ENCODE assay signal across 8 cellular contexts in the genomic region with DNA sequence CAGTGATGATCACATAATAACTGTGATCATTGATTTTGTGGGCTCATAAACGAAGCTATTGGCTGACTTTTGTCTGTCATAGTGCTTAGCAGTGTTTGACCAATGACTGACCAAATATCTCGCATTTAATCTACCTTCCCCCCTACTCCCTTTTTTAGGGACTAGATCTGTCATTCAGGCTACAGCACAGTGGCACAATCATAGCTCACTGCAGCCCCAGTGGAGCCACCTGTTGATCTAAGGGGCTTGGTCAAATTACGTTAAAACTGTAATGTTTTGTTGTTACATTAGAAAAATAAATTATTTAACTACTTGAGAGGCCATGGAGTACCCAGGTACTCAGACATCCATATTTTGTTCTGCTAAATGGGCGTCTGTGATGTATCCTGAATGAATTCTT. TPM values are rescaled to one million over a fixed set of nuclear protein-coding genes. Genes with fewer than 3 reads are reported as not detected.
DNase-seq lines count a peak whose midpoint lies in the region; ATAC-seq and TF ChIP-seq lines count a peak whose summit lies in the region.

No MANE protein-coding gene starts in this region.

- H3K9me3 Mint-ChIP-seq in chondrocyte (ENCODE audit: low read depth) (peaks cover 5% of the 10 kb centered on the region), neural progenitor cell (peaks cover 9% of the 10 kb centered on the region)

- H3K27me3 ChIP-seq in DND-41 (ENCODE audit: insufficient read depth, low read length, poor library complexity): no peaks in the 10 kb centered on the region
- no peaks in the 10 kb centered on the region for H3K27me3 ChIP-seq in MM.1S (replicated peaks; ENCODE audit: insufficient read depth, low read length)
- no peaks in the 10 kb centered on the region for H3K27me3 ChIP-seq in neural progenitor cell

- H3K9ac ChIP-seq in DND-41 (ENCODE audit: low read depth, low read length) (peak overlapping the region; percentile 91), MM.1S (ENCODE audit: low read length) (peak overlapping the region; percentile 88; the same call in 1 of the 2 replicates), neural progenitor cell (no peak overlapping the region)

- H3K27me3 Mint-ChIP-seq in chondrocyte (ENCODE audit: low read depth) (no peaks in the 10 kb centered on the region), neural progenitor cell (ENCODE audit: insufficient read depth, low read depth) (peaks cover 6% of the 10 kb centered on the region)

- H3K4me1 ChIP-seq in DND-41 (ENCODE audit: insufficient read depth, low read length): peaks cover 22% of the 10 kb centered on the region
- no peaks in the 10 kb centered on the region for H3K4me1 ChIP-seq in MM.1S (ENCODE audit: low read length)
- H3K4me1 ChIP-seq in neural progenitor cell: peaks cover 6% of the 10 kb centered on the region

- DNase-seq in DND-41: no peak
- DNase-seq in MM.1S: no peak
- DNase-seq in chondrocyte (ENCODE audit: low spot score): no peak
- DNase-seq in neural progenitor cell (ENCODE audit: low spot score): peak; percentile 4
- DNase-seq in effector CD8-positive, alpha-beta T cell (lab: John Stamatoyannopoulos, UW): no peak
- no peak for DNase-seq in cortex of kidney (lab: John Stamatoyannopoulos, UW)
- no peak for DNase-seq in NCI-H2029 treated with DMSO at 0.1 percent for 48 hours (lab: John Stamatoyannopoulos, UW)

- H3K36me3 ChIP-seq in DND-41 (ENCODE audit: insufficient read depth, low read length) (no peaks in the 10 kb centered on the region; the same call in 1 of the 2 replicates), MM.1S (replicated peaks; ENCODE audit: insufficient read depth, low read length) (no peaks in the 10 kb centered on the region), neural progenitor cell (no peaks in the 10 kb centered on the region)

- no peaks in the 10 kb centered on the region for H3K9me2 ChIP-seq in MM.1S (replicated peaks; ENCODE audit: insufficient read depth, low read length)

- H4K20me1 ChIP-seq in DND-41 (ENCODE audit: insufficient read depth, low read length): no peaks in the 10 kb centered on the region
- no peaks in the 10 kb centered on the region for H4K20me1 ChIP-seq in MM.1S (ENCODE audit: insufficient read depth, low read length)
- H4K20me1 ChIP-seq in neural progenitor cell (ENCODE audit: low read depth): no peaks in the 10 kb centered on the region

- ATAC-seq in DND-41 (ENCODE audit: insufficient read depth, low read depth): no peak
- no peak for ATAC-seq in HG03521 (IDR thresholded peaks at IDR 0.05; ENCODE audit: unreplicated experiment)

- H3K79me2 ChIP-seq in DND-41 (ENCODE audit: insufficient read depth, low read length) (peaks cover 45% of the 10 kb centered on the region), MM.1S (ENCODE audit: low read length) (peaks cover 34% of the 10 kb centered on the region), neural progenitor cell (ENCODE audit: low read depth) (peaks cover 9% of the 10 kb centered on the region)

- H3K4me1 Mint-ChIP-seq in chondrocyte (ENCODE audit: low read depth) (peaks cover 11% of the 10 kb centered on the region), neural progenitor cell (peaks cover 3% of the 10 kb centered on the region)

- H3F3A ChIP-seq in MM.1S (ENCODE audit: insufficient read depth, low read length) (peaks cover 12% of the 10 kb centered on the region; the same call in 1 of the 2 replicates), neural progenitor cell (ENCODE audit: low read depth) (peaks cover 12% of the 10 kb centered on the region)

- H3K36me3 Mint-ChIP-seq in chondrocyte (ENCODE audit: low read depth) (no peaks in the 10 kb centered on the region), neural progenitor cell (peaks cover 2% of the 10 kb centered on the region)

- peak overlapping the region; percentile 92 for H3K27ac Mint-ChIP-seq in chondrocyte (ENCODE audit: unreplicated experiment)
- no peak overlapping the region for H3K27ac Mint-ChIP-seq in neural progenitor cell

- peak overlapping the region; percentile 74 for H3K4me2 ChIP-seq in DND-41 (ENCODE audit: insufficient read depth, low read length)
- H3K4me2 ChIP-seq in MM.1S (ENCODE audit: low read depth, low read length): peak overlapping the region; percentile 70
- H3K4me2 ChIP-seq in neural progenitor cell: peak overlapping the region; percentile 87

- H3K4me3 Mint-ChIP-seq in chondrocyte (ENCODE audit: unreplicated experiment) (peak overlapping the region; percentile 79), neural progenitor cell (peak overlapping the region; percentile 88)

- H3K9me3 ChIP-seq in DND-41 (ENCODE audit: insufficient read depth, low read length, severe bottlenecking) (no peaks in the 10 kb centered on the region), MM.1S (replicated peaks; ENCODE audit: insufficient read depth, low read length) (no peaks in the 10 kb centered on the region), neural progenitor cell (ENCODE audit: low read depth) (peaks cover 5% of the 10 kb centered on the region)

- H3K4me3 ChIP-seq in DND-41 (ENCODE audit: low read depth in 1 of 2, low read length in 2 of 2): peak overlapping the region; percentile 97 to 98; a peak in 3 of 4 replicates
- peak overlapping the region; percentile 86 for H3K4me3 ChIP-seq in MM.1S (ENCODE audit: low read length)
- peak overlapping the region; percentile 75 for H3K4me3 ChIP-seq in neural progenitor cell

- H2AFZ ChIP-seq in DND-41 (ENCODE audit: low read depth, low read length) (no peak overlapping the region), MM.1S (ENCODE audit: low read length) (no peak overlapping the region), neural progenitor cell (replicated peaks) (no peak overlapping the region)

- H3K27ac ChIP-seq in DND-41 (ENCODE audit: low read length) (peak overlapping the region; percentile 95), MM.1S (ENCODE audit: low read length) (peak overlapping the region; percentile 94; the same call in 1 of the 2 replicates), neural progenitor cell (no peak overlapping the region)

- no peak for TF ChIP-seq CTCF in DND-41 (IDR thresholded peaks at IDR 0.05; ENCODE audit: borderline replicate concordance, extremely low read depth, low read length, poor library complexity, severe bottlenecking)
- TF ChIP-seq CTCF in MM.1S (IDR thresholded peaks at IDR 0.05; ENCODE audit: low read length): peak; percentile 5; the same call in 1 of the 2 replicates
- TF ChIP-seq CTCF in chondrocyte (IDR thresholded peaks at IDR 0.05): no peak
- no peak for TF ChIP-seq CTCF in neural progenitor cell (IDR thresholded peaks at IDR 0.05)

RNA-seq across cellular contexts. Expression of a gene that starts 1.5 kb away (rescaled TPM):
- total RNA-seq in chondrocyte (36.9 to 51.7 TPM (median 44.2 TPM) in 3 replicates), neural progenitor cell (ENCODE audit: low replicate concordance) (58.8 and 70.9 TPM in 2 replicates)

RNA-seq across cellular contexts. Expression of a gene that starts 5.7 kb away (rescaled TPM):
- total RNA-seq in chondrocyte: 3.5 to 5.1 TPM (median 3.6 TPM) in 3 replicates
- 4.8 and 9.8 TPM in 2 replicates for total RNA-seq in neural progenitor cell (ENCODE audit: low replicate concordance)

RNA-seq across cellular contexts. Expression of a gene that starts 42.7 kb away (rescaled TPM):
- 6.7 to 8.0 TPM (median 7.7 TPM) in 3 replicates for total RNA-seq in chondrocyte
- total RNA-seq in neural progenitor cell (ENCODE audit: low replicate concordance): 14.6 and 16.2 TPM in 2 replicates

RNA-seq across cellular contexts. Expression of a gene that starts 42.7 kb away (rescaled TPM):
- total RNA-seq in chondrocyte (13.5 to 20.7 TPM (median 18.6 TPM) in 3 replicates), neural progenitor cell (ENCODE audit: low replicate concordance) (1.2 and 1.4 TPM in 2 replicates)

RNA-seq across cellular contexts. Expression of a gene that starts 43.1 kb away (rescaled TPM):
- 14.2 to 17.2 TPM (median 15.8 TPM) in 3 replicates for total RNA-seq in chondrocyte
- 12.0 and 18.9 TPM in 2 replicates for total RNA-seq in neural progenitor cell (ENCODE audit: low replicate concordance)
